8 cellular contexts compared by ENCODE assay signal in genomic region chr19:6531163-6531955, GRCh38. TPM values are rescaled to one million over a fixed set of nuclear protein-coding genes. Genes with fewer than 3 reads are reported as not detected.
DNase-seq lines count a peak whose midpoint lies in the region; ATAC-seq and TF ChIP-seq lines count a peak whose summit lies in the region.

No MANE protein-coding gene starts in this region.

- H3K9me3 Mint-ChIP-seq in CD4-positive, alpha-beta T cell, result no peaks in the 10 kb centered on the region
- peaks cover 7% of the 10 kb centered on the region for H3K9me3 Mint-ChIP-seq in neural crest cell

- peak overlapping the region; percentile 38 to 51 for H3K9ac ChIP-seq in duodenal mucosa (ENCODE audit: low read depth in 1 of 2, low read length in 2 of 2)

- peak overlapping the region; percentile 77 for H3K4me3 Mint-ChIP-seq in CD4-positive, alpha-beta T cell
- peak overlapping the region; percentile 84 for H3K4me3 Mint-ChIP-seq in neural crest cell

- DNase-seq in CD4-positive, alpha-beta T cell, result no peak
- no peak for DNase-seq in LNCaP clone FGC (ENCODE audit: low read depth)
- no peak for DNase-seq in neural crest cell (ENCODE audit: low read depth, low spot score)
- no peak for DNase-seq in NCI-H1092 (lab: John Stamatoyannopoulos, UW)
- no peak for DNase-seq in EL
- no peak for DNase-seq in NCI-H1694 (lab: John Stamatoyannopoulos, UW)
- no peak for DNase-seq in hepatic stellate cell (ENCODE audit: low spot score)

- peaks cover 18 to 20% of the 10 kb centered on the region in 2 donors for H3K4me1 ChIP-seq in duodenal mucosa (ENCODE audit: control insufficient read depth in 1 of 2, insufficient read depth in 2 of 2, low read length in 2 of 2)

- no peak for TF ChIP-seq CTCF in CD4-positive, alpha-beta T cell (IDR thresholded peaks at IDR 0.05)
- TF ChIP-seq CTCF in LNCaP clone FGC (IDR thresholded peaks at IDR 0.05; ENCODE audit: control insufficient read depth, extremely low read depth, insufficient read depth), result no peak
- TF ChIP-seq CTCF in neural crest cell (conservative IDR thresholded peaks at IDR 0.05), result no peak

- H3K27me3 ChIP-seq in CD4-positive, alpha-beta T cell (ENCODE audit: control insufficient read depth, insufficient read depth, low read length), result peaks cover 23% of the 10 kb centered on the region
- peaks cover 20 to 25% of the 10 kb centered on the region in 2 donors for H3K27me3 ChIP-seq in duodenal mucosa (ENCODE audit: control insufficient read depth in 1 of 2, insufficient read depth in 2 of 2, low read length in 2 of 2)

- peak overlapping the region; percentile 70 for H3K4me3 ChIP-seq in LNCaP clone FGC (ENCODE audit: low read depth, low read length)
- peak overlapping the region; percentile 62 to 76 for H3K4me3 ChIP-seq in duodenal mucosa (ENCODE audit: low read depth in 1 of 2, low read length in 2 of 2)

- intact Hi-C loops in CD4-positive, alpha-beta T cell (cut with DNase I, micrococcal nuclease), result no loop called here

- H3K36me3 Mint-ChIP-seq in CD4-positive, alpha-beta T cell (ENCODE audit: low read depth), result no peaks in the 10 kb centered on the region
- peaks cover 7% of the 10 kb centered on the region for H3K36me3 Mint-ChIP-seq in neural crest cell (ENCODE audit: low read depth)

- CTCF ChIA-PET in CD4-positive, alpha-beta T cell (lab: Charles Lee), result interaction anchor here (1.0 to 1.4 kb wide), 3 partner anchors 14 to 332 kb away, joined by 3 to 9 read pairs (median 4); no protein-coding TSS in a partner anchor

- no peak overlapping the region for H3K27ac ChIP-seq in CD4-positive, alpha-beta T cell (ENCODE audit: low read depth, low read length)
- H3K27ac ChIP-seq in duodenal mucosa (ENCODE audit: low read depth, low read length), result peak overlapping the region; percentile 42

- H3K9me3 ChIP-seq in CD4-positive, alpha-beta T cell (ENCODE audit: control insufficient read depth, low read length), result no peaks in the 10 kb centered on the region
- H3K9me3 ChIP-seq in duodenal mucosa (ENCODE audit: control insufficient read depth in 1 of 2, low read length in 2 of 2), result no peaks in the 10 kb centered on the region

- POLR2A ChIA-PET in CD4-positive, alpha-beta T cell (lab: Charles Lee), result interaction anchor here (0.6 to 1.1 kb wide), 3 partner anchors 15 to 241 kb away, joined by 3 to 4 read pairs (median 3); partner anchors contain the start of gene VAV1

- no peaks in the 10 kb centered on the region for H3K36me3 ChIP-seq in duodenal mucosa (ENCODE audit: control insufficient read depth in 1 of 2, insufficient read depth in 2 of 2, low read length in 2 of 2)

- ATAC-seq in CD4-positive, alpha-beta T cell (ENCODE audit: poor library complexity), result no peak

- peak overlapping the region; percentile 17 for H3K27ac Mint-ChIP-seq in CD4-positive, alpha-beta T cell
- H3K27ac Mint-ChIP-seq in neural crest cell (ENCODE audit: unreplicated experiment), result no peak overlapping the region

- H3K4me1 Mint-ChIP-seq in CD4-positive, alpha-beta T cell (ENCODE audit: low read depth), result peaks cover 44% of the 10 kb centered on the region
- H3K4me1 Mint-ChIP-seq in neural crest cell, result peaks cover 39% of the 10 kb centered on the region

- H3K27me3 Mint-ChIP-seq in CD4-positive, alpha-beta T cell, result peaks cover 54% of the 10 kb centered on the region
- H3K27me3 Mint-ChIP-seq in neural crest cell (ENCODE audit: low read depth), result peaks cover 70% of the 10 kb centered on the region

RNA-seq across cellular contexts. Expression of gene TNFSF9, which starts 0.5 kb away (rescaled TPM):
- 1 to 10 TPM; 1.5 to 1.8 TPM for total RNA-seq in CD4-positive, alpha-beta T cell
- total RNA-seq in neural crest cell, result 1.3 and 1.4 TPM in 2 replicates

RNA-seq across cellular contexts. Expression of gene TUBB4A, which starts 29.2 kb away (rescaled TPM):
- total RNA-seq in CD4-positive, alpha-beta T cell, result under 1 TPM; 0.53 to 0.88 TPM
- 27.7 and 39.9 TPM in 2 replicates for total RNA-seq in neural crest cell

RNA-seq across cellular contexts. Expression of gene DENND1C, which starts 49.8 kb away (rescaled TPM):
- 100 to 1,000 TPM; 111 to 118 TPM for total RNA-seq in CD4-positive, alpha-beta T cell
- not detected in 2 replicates for total RNA-seq in neural crest cell

RNA-seq across cellular contexts. Expression of gene CD70, which starts 59.6 kb away (rescaled TPM):
- total RNA-seq in CD4-positive, alpha-beta T cell, result not detected
- 0.41 TPM in 1 of 2 replicates, not detected in the other for total RNA-seq in neural crest cell

Comparison
In these comparisons a context has a peak if more than half of its experiments do, and no peak if none do; other contexts are left out.
1. RNA of gene TUBB4A, which starts 29.2 kb away (total RNA-seq): 27.7 to 39.9 TPM in neural crest cell; 0.53 to 0.88 TPM in CD4-positive, alpha-beta T cell; every median in the first group is over 10 times any median in the second.
2. RNA of gene DENND1C, which starts 49.8 kb away (total RNA-seq): 111 to 118 TPM in CD4-positive, alpha-beta T cell; not detected in neural crest cell; every median in the first group is over 100 times any median in the second.